ENCODE assay signal across 15 cellular contexts in the genomic region with DNA sequence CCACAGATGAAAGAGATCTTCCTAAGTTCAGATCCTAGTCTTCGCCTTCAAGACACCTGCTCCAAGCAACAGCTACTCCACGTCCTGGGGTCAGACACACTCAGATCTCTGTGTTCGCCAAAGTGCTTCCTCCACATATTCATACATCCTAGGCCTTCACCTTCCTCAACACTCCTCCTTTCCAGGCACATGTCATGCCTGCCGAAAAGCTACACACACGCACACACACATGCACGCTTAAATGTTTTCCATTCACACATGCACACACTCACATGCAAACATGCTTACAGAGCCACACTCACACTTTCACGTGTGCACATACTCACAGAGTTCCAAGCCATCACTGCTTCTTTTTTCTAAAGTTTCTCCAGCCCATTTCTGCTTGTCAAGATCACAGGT.
"Had no signal": no experiment of that assay in that cellular context is flagged by ENCODE, and none has a peak within 500 bp of the region (broad histone marks: within the 10 kb centered on the region; RNA-seq: fewer than 3 reads in every experiment).

No MANE protein-coding gene starts in this region.

- H3K27me3 Mint-ChIP-seq: activated CD4-positive, alpha-beta T cell treated with anti-CD3 and anti-CD28 coated beads, Interleukin-2, amount 10 ng/mL, durations not matched to agents 7 days and 5 days; activated naive CD8-positive, alpha-beta T cell treated with anti-CD3 and anti-CD28 coated beads, Interleukin-2, amount 50 U/mL, for 24 hours; dendritic cell treated with granulocyte-macrophage colony-stimulating factor and Interleukin-4, amounts not matched to agents 40 ng/mL and 50 ng/mL, for 4 days; effector memory CD8-positive, alpha-beta T cell had no signal

- H3K9me3 Mint-ChIP-seq: activated CD4-positive, alpha-beta T cell treated with anti-CD3 and anti-CD28 coated beads, Interleukin-2, amount 10 ng/mL, durations not matched to agents 7 days and 5 days; activated naive CD8-positive, alpha-beta T cell treated with anti-CD3 and anti-CD28 coated beads, Interleukin-2, amount 50 U/mL, for 24 hours had no signal

- ATAC-seq: activated naive CD8-positive, alpha-beta T cell treated with anti-CD3 and anti-CD28 coated beads, Interleukin-2, amount 50 U/mL, for 24 hours; effector memory CD8-positive, alpha-beta T cell; lower lobe of right lung; naive thymus-derived CD8-positive, alpha-beta T cell; T-helper 17 cell had no signal

- H3K4me1 Mint-ChIP-seq: activated CD4-positive, alpha-beta T cell treated with anti-CD3 and anti-CD28 coated beads, Interleukin-2, amount 10 ng/mL, durations not matched to agents 7 days and 5 days; activated naive CD8-positive, alpha-beta T cell treated with anti-CD3 and anti-CD28 coated beads, Interleukin-2, amount 50 U/mL, for 24 hours; T-helper 17 cell had no signal

- H3K27ac Mint-ChIP-seq: activated CD4-positive, alpha-beta T cell treated with anti-CD3 and anti-CD28 coated beads, Interleukin-2, amount 10 ng/mL, durations not matched to agents 7 days and 5 days; activated naive CD8-positive, alpha-beta T cell treated with anti-CD3 and anti-CD28 coated beads, Interleukin-2, amount 50 U/mL, for 24 hours; dendritic cell treated with granulocyte-macrophage colony-stimulating factor and Interleukin-4, amounts not matched to agents 40 ng/mL and 50 ng/mL, for 4 days; effector memory CD8-positive, alpha-beta T cell; naive thymus-derived CD8-positive, alpha-beta T cell; T-helper 17 cell had no signal

- H3K4me3 ChIP-seq: lower lobe of right lung had no signal

- H3K9ac ChIP-seq: parathyroid adenoma had no signal

- H2AFZ ChIP-seq: parathyroid adenoma had no signal

- H3K36me3 Mint-ChIP-seq: naive thymus-derived CD8-positive, alpha-beta T cell had no signal

- DNase-seq: activated CD4-positive, alpha-beta T cell treated with anti-CD3 and anti-CD28 coated beads, Interleukin-2, amount 10 ng/mL, durations not matched to agents 7 days and 5 days; activated CD4-positive, CD25-positive, alpha-beta regulatory T cell; activated CD8-positive, alpha-beta memory T cell treated with anti-CD3 and anti-CD28 coated beads for 24 hours; activated naive CD4-positive, alpha-beta T cell treated with Interleukin-2 at 50 U/mL for 16 hours; activated naive CD8-positive, alpha-beta T cell treated with anti-CD3 and anti-CD28 coated beads, Interleukin-2, amount 50 U/mL, for 24 hours; caudate nucleus; effector memory CD8-positive, alpha-beta T cell; erythroblast; lower lobe of right lung; naive thymus-derived CD8-positive, alpha-beta T cell; stimulated activated CD4-positive, alpha-beta T cell treated with anti-CD3 and anti-CD28 coated beads, Interleukin-2, amount 100 ng/mL, for 48 hours; stimulated activated naive CD4-positive, alpha-beta T cell treated with Interleukin-2 at 50 U/mL for 16 hours; T-helper 17 cell had no signal

- H3K4me3 Mint-ChIP-seq: activated CD4-positive, alpha-beta T cell treated with anti-CD3 and anti-CD28 coated beads, Interleukin-2, amount 10 ng/mL, durations not matched to agents 7 days and 5 days; activated naive CD8-positive, alpha-beta T cell treated with anti-CD3 and anti-CD28 coated beads, Interleukin-2, amount 50 U/mL, for 24 hours; dendritic cell treated with granulocyte-macrophage colony-stimulating factor and Interleukin-4, amounts not matched to agents 40 ng/mL and 50 ng/mL, for 4 days; effector memory CD8-positive, alpha-beta T cell; naive thymus-derived CD8-positive, alpha-beta T cell; T-helper 17 cell had no signal

- H3K9me3 ChIP-seq: lower lobe of right lung had no signal

- H3K79me2 ChIP-seq: parathyroid adenoma had no signal

- H3K27ac ChIP-seq: lower lobe of right lung, parathyroid adenoma had no signal

- H3K4me1 ChIP-seq: parathyroid adenoma had no signal
